ENCODE assay signal across 9 cellular contexts in genomic region chr2:8472545-8473361, GRCh38.
DNase-seq lines count a peak whose midpoint lies in the region; ATAC-seq and TF ChIP-seq lines count a peak whose summit lies in the region.
"Had no signal": no experiment of that assay in that cellular context is flagged by ENCODE, and none has a peak within 500 bp of the region (broad histone marks: within the 10 kb centered on the region; RNA-seq: fewer than 3 reads in every experiment).

No MANE protein-coding gene starts in this region.

- peak; percentile 46 for ATAC-seq in HG02870 (IDR thresholded peaks at IDR 0.05; ENCODE audit: unreplicated experiment)

- no peaks in the 10 kb centered on the region for H3K27me3 Mint-ChIP-seq in progenitor cell of endocrine pancreas

- peak overlapping the region; percentile 13 for H3K27ac Mint-ChIP-seq in progenitor cell of endocrine pancreas

- H3K36me3 Mint-ChIP-seq in progenitor cell of endocrine pancreas (ENCODE audit: insufficient read depth) = peaks cover 2% of the 10 kb centered on the region

- H3K4me3 Mint-ChIP-seq in progenitor cell of endocrine pancreas (ENCODE audit: low read depth) = no peak overlapping the region

- peaks cover 37% of the 10 kb centered on the region for H3K4me1 Mint-ChIP-seq in progenitor cell of endocrine pancreas (ENCODE audit: low read depth)

- peaks cover 8% of the 10 kb centered on the region for H3K9me3 Mint-ChIP-seq in progenitor cell of endocrine pancreas (ENCODE audit: low read depth)

- no peak for TF ChIP-seq CTCF in progenitor cell of endocrine pancreas (IDR thresholded peaks at IDR 0.05; ENCODE audit: unreplicated experiment)

- peak; percentile 5 for DNase-seq in NCI-H82 (lab: John Stamatoyannopoulos, UW)
- DNase-seq in NCI-H82 treated with DMSO at 0.1 percent for 48 hours (lab: John Stamatoyannopoulos, UW; ENCODE audit: unreplicated experiment) = no peak
- DNase-seq in SIG-M5 (lab: John Stamatoyannopoulos, UW) = peak; percentile 67
- DNase-seq in progenitor cell of endocrine pancreas (ENCODE audit: low spot score, unreplicated experiment) = no peak
- no peak for DNase-seq in NCI-H2081 treated with DMSO at 0.1 percent for 48 hours (lab: John Stamatoyannopoulos, UW)
- DNase-seq in HCEC 1CT = no peak
- DNase-seq in SK-N-DZ (ENCODE audit: low spot score) = no peak
- DNase-seq: stimulated activated CD4-positive, alpha-beta T cell treated with anti-CD3 and anti-CD28 coated beads, Interleukin-15, amount 100 ng/mL, for 24 hours had no signal

Comparison
In these comparisons a context has a peak if more than half of its experiments do, and no peak if none do; other contexts are left out.
1. DNase-seq: peak in NCI-H82 (single experiment) and SIG-M5 (single experiment); none in NCI-H82 treated with DMSO at 0.1 percent for 48 hours (single experiment), progenitor cell of endocrine pancreas (single experiment), NCI-H2081 treated with DMSO at 0.1 percent for 48 hours (single experiment), HCEC 1CT (single experiment) and SK-N-DZ (single experiment).